In the genomic region with DNA sequence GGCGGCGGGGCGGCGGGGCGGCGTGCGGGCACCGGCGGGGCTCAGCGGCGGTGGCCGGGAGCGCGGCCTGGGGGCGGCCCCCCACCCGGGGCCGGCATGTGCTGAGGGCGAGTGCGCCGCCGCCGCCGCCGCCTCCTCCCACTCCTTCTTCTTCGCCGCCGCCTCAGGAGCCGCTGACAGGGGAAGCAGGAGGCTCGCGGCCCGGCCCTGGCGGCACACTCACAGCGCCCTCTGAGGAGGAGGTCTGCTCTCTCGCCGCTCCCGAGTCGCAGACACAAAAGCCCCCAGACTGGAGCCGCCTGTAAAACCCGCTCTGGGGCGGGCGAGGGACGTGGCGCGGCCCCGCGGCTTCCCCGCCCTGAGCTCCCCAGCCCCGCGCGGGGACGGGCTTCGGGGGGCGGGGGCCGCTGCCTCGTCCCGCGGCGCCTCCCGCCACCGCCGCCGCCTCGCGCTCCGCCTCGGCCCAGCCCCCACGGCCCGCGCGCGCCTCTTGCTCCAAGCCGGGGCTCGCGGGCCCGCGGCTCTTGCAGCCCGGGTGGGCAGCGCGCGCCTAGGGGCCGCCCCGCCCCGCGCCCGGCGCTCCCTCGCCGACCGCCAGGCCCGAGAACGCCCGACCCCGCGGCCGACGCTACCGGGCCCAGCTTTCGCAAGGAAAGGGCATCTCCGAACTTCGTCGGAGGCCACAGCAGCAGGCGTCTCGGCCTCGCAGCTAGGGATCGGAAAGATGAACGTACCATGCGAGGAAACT, we compare ENCODE assay signal across 8 cellular contexts. TPM values are rescaled to one million over a fixed set of nuclear protein-coding genes. Genes with fewer than 3 reads are reported as not detected.
DNase-seq lines count a peak whose midpoint lies in the region; ATAC-seq and TF ChIP-seq lines count a peak whose summit lies in the region.

A gene with protein sequence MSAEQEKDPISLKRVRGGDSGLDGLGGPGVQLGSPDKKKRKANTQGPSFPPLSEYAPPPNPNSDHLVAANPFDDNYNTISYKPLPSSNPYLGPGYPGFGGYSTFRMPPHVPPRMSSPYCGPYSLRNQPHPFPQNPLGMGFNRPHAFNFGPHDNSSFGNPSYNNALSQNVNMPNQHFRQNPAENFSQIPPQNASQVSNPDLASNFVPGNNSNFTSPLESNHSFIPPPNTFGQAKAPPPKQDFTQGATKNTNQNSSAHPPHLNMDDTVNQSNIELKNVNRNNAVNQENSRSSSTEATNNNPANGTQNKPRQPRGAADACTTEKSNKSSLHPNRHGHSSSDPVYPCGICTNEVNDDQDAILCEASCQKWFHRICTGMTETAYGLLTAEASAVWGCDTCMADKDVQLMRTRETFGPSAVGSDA (minus strand): TSS at position 276 of the 748 bp plus-strand sequence. CDS start 462 bp downstream, outside the sequence.

- peak within 1 kb of the TSS; percentile 75 for H3K4me3 Mint-ChIP-seq in dendritic cell treated with granulocyte-macrophage colony-stimulating factor and Interleukin-4, amounts not matched to agents 40 ng/mL and 50 ng/mL, for 4 days

- no peak within 1 kb of the TSS for H3K27ac Mint-ChIP-seq in dendritic cell treated with granulocyte-macrophage colony-stimulating factor and Interleukin-4, amounts not matched to agents 40 ng/mL and 50 ng/mL, for 4 days

- ATAC-seq in GM19372 (IDR thresholded peaks at IDR 0.05; ENCODE audit: low read depth, unreplicated experiment) (peak; percentile 65), left lobe of liver (peak; percentile 60)

- TF ChIP-seq CTCF in C4-2B (conservative IDR thresholded peaks at IDR 0.05) = peak; percentile 33
- no peak for TF ChIP-seq CTCF in LNCaP clone FGC (IDR thresholded peaks at IDR 0.05; ENCODE audit: control insufficient read depth, extremely low read depth, insufficient read depth)
- TF ChIP-seq CTCF in VCaP (conservative IDR thresholded peaks at IDR 0.05) = no peak; the same call in none of the 2 replicates

- H3K27me3 Mint-ChIP-seq in dendritic cell treated with granulocyte-macrophage colony-stimulating factor and Interleukin-4, amounts not matched to agents 40 ng/mL and 50 ng/mL, for 4 days = peaks cover 51% of the 10 kb centered on the region

- no peaks in the 10 kb centered on the region for H3K36me3 Mint-ChIP-seq in dendritic cell treated with granulocyte-macrophage colony-stimulating factor and Interleukin-4, amounts not matched to agents 40 ng/mL and 50 ng/mL, for 4 days (ENCODE audit: low read depth)

- DNase-seq in LNCaP clone FGC (ENCODE audit: low read depth) (no peak), left lobe of liver (ENCODE audit: low spot score) (peak; percentile 44), NCI-H187 (lab: John Stamatoyannopoulos, UW) (no peak)
- peak; percentile 27 for DNase-seq in stimulated activated CD4-positive, alpha-beta T cell treated with anti-CD3 and anti-CD28 coated beads, Interleukin-4, amount 100 ng/mL, for 24 hours

- peak within 1 kb of the TSS; percentile 56 for H3K4me3 ChIP-seq in LNCaP clone FGC (ENCODE audit: low read depth, low read length)

- H3K9me3 Mint-ChIP-seq in dendritic cell treated with granulocyte-macrophage colony-stimulating factor and Interleukin-4, amounts not matched to agents 40 ng/mL and 50 ng/mL, for 4 days = no peaks in the 10 kb centered on the region

- peaks cover 6% of the 10 kb centered on the region for H3K4me1 Mint-ChIP-seq in dendritic cell treated with granulocyte-macrophage colony-stimulating factor and Interleukin-4, amounts not matched to agents 40 ng/mL and 50 ng/mL, for 4 days (ENCODE audit: low read depth)

- intact Hi-C loops in dendritic cell treated with granulocyte-macrophage colony-stimulating factor and Interleukin-4, amounts not matched to agents 40 ng/mL and 50 ng/mL, for 4 days (cut with micrococcal nuclease) = no loop called here

- H3K27ac ChIP-seq in C4-2B (peak within 1 kb of the TSS; percentile 70), VCaP (peak within 1 kb of the TSS; percentile 64)

RNA-seq across cellular contexts. Expression of the gene that starts here (rescaled TPM):
- 0.18 TPM for total RNA-seq in left lobe of liver

Comparison
In these comparisons a context has a peak if more than half of its experiments do, and no peak if none do; other contexts are left out.
1. Peak in DNase-seq and ATAC-seq in left lobe of liver; RNA of the gene not detected or under 1 TPM.